Comparison of ENCODE assay signal across 24 cellular contexts in the genomic region with DNA sequence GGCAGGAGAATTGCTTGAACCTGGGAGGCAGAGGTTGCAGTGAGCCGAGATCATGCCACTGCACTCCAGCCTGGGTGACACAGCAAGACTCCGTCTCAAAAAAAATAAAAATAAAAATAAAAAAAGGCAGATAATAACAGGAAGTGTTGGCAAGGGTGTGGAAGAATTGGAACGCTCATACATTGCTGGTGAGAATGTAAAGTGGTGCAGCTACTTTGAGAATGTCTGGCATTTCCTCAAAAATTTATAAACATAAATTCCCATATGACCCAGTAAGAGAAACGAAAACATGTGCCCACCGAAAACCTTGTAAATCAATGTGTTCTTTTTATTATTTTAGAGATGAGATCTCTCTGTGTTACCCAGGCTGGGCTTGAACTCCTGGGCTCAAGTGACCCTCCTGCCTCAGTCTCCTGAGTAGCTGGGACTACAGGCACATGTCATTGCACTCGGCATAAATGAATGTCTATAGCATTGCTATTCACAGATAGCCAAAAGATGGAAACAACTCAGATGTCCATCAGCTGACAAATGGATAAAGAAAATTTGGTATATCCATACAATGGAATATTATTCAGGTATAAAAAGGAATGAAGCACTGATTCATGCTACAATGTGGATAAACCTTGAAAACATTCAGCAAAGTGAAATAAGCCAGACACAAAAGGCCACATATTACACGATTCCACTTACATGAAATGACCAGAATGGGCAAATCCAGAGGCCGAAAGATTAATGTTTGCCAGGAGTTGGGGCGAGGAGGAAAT.
"Had no signal": no experiment of that assay in that cellular context is flagged by ENCODE, and none has a peak within 500 bp of the region (broad histone marks: within the 10 kb centered on the region; RNA-seq: fewer than 3 reads in every experiment).

No MANE protein-coding gene starts in this region.

- H3K27ac ChIP-seq: adrenal gland, ascending aorta, colonic mucosa, epithelial cell of prostate, lower lobe of right lung, upper lobe of left lung had no signal

- H3K27ac Mint-ChIP-seq: activated naive CD8-positive, alpha-beta T cell; activated T-cell treated with anti-CD3 and anti-CD28 coated beads, Interleukin-2, amount 50 U/mL, for 24 hours; activated T-helper 17 cell treated with anti-CD3 and anti-CD28 coated beads, Interleukin-2, amount 50 U/mL, for 72 hours; endodermal cell; naive thymus-derived CD4-positive, alpha-beta T cell; WTC11 had no signal

- H3K36me3 ChIP-seq: adrenal gland, ascending aorta, colonic mucosa, lower lobe of right lung, upper lobe of left lung had no signal

- ATAC-seq: activated T-helper 17 cell treated with anti-CD3 and anti-CD28 coated beads, Interleukin-2, amount 50 U/mL, for 72 hours; left lobe of liver; lower lobe of right lung; naive thymus-derived CD4-positive, alpha-beta T cell; WTC11 had no signal

- H3K4me3 Mint-ChIP-seq: activated naive CD8-positive, alpha-beta T cell; activated T-cell treated with anti-CD3 and anti-CD28 coated beads, Interleukin-2, amount 50 U/mL, for 24 hours; activated T-helper 17 cell treated with anti-CD3 and anti-CD28 coated beads, Interleukin-2, amount 50 U/mL, for 72 hours; central memory CD8-positive, alpha-beta T cell; endodermal cell; naive thymus-derived CD4-positive, alpha-beta T cell; neural crest cell; WTC11 had no signal

- H3K27me3 ChIP-seq: ascending aorta, upper lobe of left lung had no signal

- H3K4me1 Mint-ChIP-seq: activated T-helper 17 cell treated with anti-CD3 and anti-CD28 coated beads, Interleukin-2, amount 50 U/mL, for 72 hours; neural crest cell had no signal

- H3K9me3 Mint-ChIP-seq: activated T-cell treated with anti-CD3 and anti-CD28 coated beads, Interleukin-2, amount 50 U/mL, for 24 hours; activated T-helper 17 cell treated with anti-CD3 and anti-CD28 coated beads, Interleukin-2, amount 50 U/mL, for 72 hours; central memory CD8-positive, alpha-beta T cell; naive thymus-derived CD4-positive, alpha-beta T cell; neural crest cell had no signal

- H3K4me3 ChIP-seq: adrenal gland, ascending aorta, colonic mucosa, lower lobe of right lung, upper lobe of left lung had no signal

- H3K4me1 ChIP-seq: adrenal gland, ascending aorta, colonic mucosa, lower lobe of right lung had no signal

- H3K9me3 ChIP-seq: adrenal gland, ascending aorta, colonic mucosa, lower lobe of right lung, upper lobe of left lung had no signal

- DNase-seq: activated CD4-positive, alpha-beta T cell treated with anti-CD3 and anti-CD28 coated beads, Interleukin-2, amount 50 U/mL, for 4 hours; activated CD8-positive, alpha-beta memory T cell treated with anti-CD3 and anti-CD28 coated beads for 24 hours; activated CD8-positive, alpha-beta memory T cell treated with anti-CD3 and anti-CD28 coated beads, Interleukin-2, amount 50 U/mL, for 4 hours; activated T-cell treated with anti-CD3 and anti-CD28 coated beads, Interleukin-2, amount 50 U/mL, for 24 hours; adrenal gland; colonic mucosa; endodermal cell; foreskin melanocyte; lower lobe of right lung; naive thymus-derived CD4-positive, alpha-beta T cell; occipital lobe; retina; stimulated activated CD4-positive, alpha-beta T cell treated with anti-CD3 and anti-CD28 coated beads, Interleukin-4, amount 100 ng/mL, for 24 hours; stimulated activated naive CD4-positive, alpha-beta T cell treated with Interleukin-2 at 50 U/mL for 16 hours; T1000; upper lobe of left lung had no signal

- H3K36me3 Mint-ChIP-seq: activated naive CD8-positive, alpha-beta T cell; WTC11 had no signal
